Comparison of ENCODE assay signal across 2 cellular contexts in the genomic region with DNA sequence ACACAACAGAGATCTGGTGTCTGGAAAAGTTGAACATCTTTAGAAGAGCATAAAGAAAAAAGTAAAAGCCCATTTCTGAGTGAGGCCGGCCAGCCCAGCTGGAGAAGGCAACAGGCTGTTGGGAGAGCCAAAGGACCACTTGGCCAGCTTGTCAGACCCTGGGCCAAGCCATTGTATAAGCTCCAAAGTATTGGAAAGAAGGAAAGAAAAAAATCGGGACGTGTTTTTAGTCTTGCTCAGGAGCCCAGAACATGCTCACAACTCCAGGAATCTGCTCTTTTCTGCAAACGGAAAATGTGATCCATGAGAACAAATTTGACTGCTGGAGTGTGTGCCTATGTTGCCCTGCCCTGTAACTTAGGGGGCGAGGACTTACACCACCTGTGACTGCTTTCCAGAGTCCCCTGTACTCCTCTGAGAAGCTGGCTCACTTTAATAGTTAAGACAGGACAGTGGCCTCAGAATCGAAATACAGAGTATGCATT.
TF ChIP-seq lines count a peak whose summit lies in the region.

No MANE protein-coding gene starts in this region.

TF ChIP-seq in GM23338, 12 proteins besides CTCF, POLR2A, EP300 and RAD21 (continues in another document):
- no peak for TF ChIP-seq EZH2 (IDR thresholded peaks at IDR 0.05; ENCODE audit: low read depth, unreplicated experiment)
- no peak for TF ChIP-seq REST (IDR thresholded peaks at IDR 0.05; ENCODE audit: unreplicated experiment)
- TF ChIP-seq POLR2AphosphoS5 (IDR thresholded peaks at IDR 0.05; ENCODE audit: low read depth) = no peak
- TF ChIP-seq, protein P1, sequence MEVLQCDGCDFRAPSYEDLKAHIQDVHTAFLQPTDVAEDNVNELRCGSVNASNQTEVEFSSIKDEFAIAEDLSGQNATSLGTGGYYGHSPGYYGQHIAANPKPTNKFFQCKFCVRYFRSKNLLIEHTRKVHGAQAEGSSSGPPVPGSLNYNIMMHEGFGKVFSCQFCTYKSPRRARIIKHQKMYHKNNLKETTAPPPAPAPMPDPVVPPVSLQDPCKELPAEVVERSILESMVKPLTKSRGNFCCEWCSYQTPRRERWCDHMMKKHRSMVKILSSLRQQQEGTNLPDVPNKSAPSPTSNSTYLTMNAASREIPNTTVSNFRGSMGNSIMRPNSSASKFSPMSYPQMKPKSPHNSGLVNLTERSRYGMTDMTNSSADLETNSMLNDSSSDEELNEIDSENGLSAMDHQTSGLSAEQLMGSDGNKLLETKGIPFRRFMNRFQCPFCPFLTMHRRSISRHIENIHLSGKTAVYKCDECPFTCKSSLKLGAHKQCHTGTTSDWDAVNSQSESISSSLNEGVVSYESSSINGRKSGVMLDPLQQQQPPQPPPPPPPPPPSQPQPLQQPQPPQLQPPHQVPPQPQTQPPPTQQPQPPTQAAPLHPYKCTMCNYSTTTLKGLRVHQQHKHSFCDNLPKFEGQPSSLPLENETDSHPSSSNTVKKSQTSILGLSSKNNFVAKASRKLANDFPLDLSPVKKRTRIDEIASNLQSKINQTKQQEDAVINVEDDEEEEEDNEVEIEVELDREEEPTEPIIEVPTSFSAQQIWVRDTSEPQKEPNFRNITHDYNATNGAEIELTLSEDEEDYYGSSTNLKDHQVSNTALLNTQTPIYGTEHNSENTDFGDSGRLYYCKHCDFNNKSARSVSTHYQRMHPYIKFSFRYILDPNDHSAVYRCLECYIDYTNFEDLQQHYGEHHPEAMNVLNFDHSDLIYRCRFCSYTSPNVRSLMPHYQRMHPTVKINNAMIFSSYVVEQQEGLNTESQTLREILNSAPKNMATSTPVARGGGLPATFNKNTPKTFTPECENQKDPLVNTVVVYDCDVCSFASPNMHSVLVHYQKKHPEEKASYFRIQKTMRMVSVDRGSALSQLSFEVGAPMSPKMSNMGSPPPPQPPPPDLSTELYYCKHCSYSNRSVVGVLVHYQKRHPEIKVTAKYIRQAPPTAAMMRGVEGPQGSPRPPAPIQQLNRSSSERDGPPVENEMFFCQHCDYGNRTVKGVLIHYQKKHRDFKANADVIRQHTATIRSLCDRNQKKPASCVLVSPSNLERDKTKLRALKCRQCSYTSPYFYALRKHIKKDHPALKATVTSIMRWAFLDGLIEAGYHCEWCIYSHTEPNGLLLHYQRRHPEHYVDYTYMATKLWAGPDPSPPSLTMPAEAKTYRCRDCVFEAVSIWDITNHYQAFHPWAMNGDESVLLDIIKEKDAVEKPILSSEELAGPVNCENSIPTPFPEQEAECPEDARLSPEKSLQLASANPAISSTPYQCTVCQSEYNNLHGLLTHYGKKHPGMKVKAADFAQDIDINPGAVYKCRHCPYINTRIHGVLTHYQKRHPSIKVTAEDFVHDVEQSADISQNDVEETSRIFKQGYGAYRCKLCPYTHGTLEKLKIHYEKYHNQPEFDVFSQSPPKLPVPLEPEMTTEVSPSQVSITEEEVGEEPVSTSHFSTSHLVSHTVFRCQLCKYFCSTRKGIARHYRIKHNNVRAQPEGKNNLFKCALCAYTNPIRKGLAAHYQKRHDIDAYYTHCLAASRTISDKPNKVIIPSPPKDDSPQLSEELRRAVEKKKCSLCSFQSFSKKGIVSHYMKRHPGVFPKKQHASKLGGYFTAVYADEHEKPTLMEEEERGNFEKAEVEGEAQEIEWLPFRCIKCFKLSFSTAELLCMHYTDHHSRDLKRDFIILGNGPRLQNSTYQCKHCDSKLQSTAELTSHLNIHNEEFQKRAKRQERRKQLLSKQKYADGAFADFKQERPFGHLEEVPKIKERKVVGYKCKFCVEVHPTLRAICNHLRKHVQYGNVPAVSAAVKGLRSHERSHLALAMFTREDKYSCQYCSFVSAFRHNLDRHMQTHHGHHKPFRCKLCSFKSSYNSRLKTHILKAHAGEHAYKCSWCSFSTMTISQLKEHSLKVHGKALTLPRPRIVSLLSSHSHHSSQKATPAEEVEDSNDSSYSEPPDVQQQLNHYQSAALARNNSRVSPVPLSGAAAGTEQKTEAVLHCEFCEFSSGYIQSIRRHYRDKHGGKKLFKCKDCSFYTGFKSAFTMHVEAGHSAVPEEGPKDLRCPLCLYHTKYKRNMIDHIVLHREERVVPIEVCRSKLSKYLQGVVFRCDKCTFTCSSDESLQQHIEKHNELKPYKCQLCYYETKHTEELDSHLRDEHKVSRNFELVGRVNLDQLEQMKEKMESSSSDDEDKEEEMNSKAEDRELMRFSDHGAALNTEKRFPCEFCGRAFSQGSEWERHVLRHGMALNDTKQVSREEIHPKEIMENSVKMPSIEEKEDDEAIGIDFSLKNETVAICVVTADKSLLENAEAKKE (CRISPR knock-in tag; IDR thresholded peaks at IDR 0.05) = no peak
- no peak for TF ChIP-seq ZNF114 (CRISPR knock-in tag; IDR thresholded peaks at IDR 0.05)
- TF ChIP-seq NANOG (IDR thresholded peaks at IDR 0.05; ENCODE audit: borderline replicate concordance) = no peak
- no peak for TF ChIP-seq ZNF331 (CRISPR knock-in tag; IDR thresholded peaks at IDR 0.05; ENCODE audit: low read depth)
- TF ChIP-seq STAT1 (IDR thresholded peaks at IDR 0.05; ENCODE audit: unreplicated experiment) = no peak
- TF ChIP-seq CREB1 (CRISPR knock-in tag; IDR thresholded peaks at IDR 0.05; ENCODE audit: low read depth) = no peak
- no peak for TF ChIP-seq JUNB (IDR thresholded peaks at IDR 0.05; ENCODE audit: unreplicated experiment)

TF ChIP-seq in H1, 55 proteins besides CTCF, POLR2A, EP300 and RAD21:
- TF ChIP-seq TAF1 (IDR thresholded peaks at IDR 0.05; ENCODE audit: low read depth, low read length) = no peak
- TF ChIP-seq CBX8 (IDR thresholded peaks at IDR 0.05; ENCODE audit: borderline replicate concordance, low read depth, low read length) = no peak
- TF ChIP-seq USF2 (IDR thresholded peaks at IDR 0.05; ENCODE audit: low read length) = no peak
- no peak for TF ChIP-seq SAP30 (IDR thresholded peaks at IDR 0.05; ENCODE audit: insufficient read depth, insufficient replicate concordance, low read length)
- no peak for TF ChIP-seq ASH2L (IDR thresholded peaks at IDR 0.05; ENCODE audit: low read length)
- no peak for TF ChIP-seq SP4 (IDR thresholded peaks at IDR 0.05; ENCODE audit: low read length)
- TF ChIP-seq RXRA (IDR thresholded peaks at IDR 0.05; ENCODE audit: insufficient read depth, low read depth, low read length) = no peak
- TF ChIP-seq HDAC2 (IDR thresholded peaks at IDR 0.05; ENCODE audit: borderline replicate concordance in 1 of 2, low read depth in 2 of 2, low read length in 2 of 2) = no peak
